ENCODE assay signal across 10 cellular contexts in the genomic region with DNA sequence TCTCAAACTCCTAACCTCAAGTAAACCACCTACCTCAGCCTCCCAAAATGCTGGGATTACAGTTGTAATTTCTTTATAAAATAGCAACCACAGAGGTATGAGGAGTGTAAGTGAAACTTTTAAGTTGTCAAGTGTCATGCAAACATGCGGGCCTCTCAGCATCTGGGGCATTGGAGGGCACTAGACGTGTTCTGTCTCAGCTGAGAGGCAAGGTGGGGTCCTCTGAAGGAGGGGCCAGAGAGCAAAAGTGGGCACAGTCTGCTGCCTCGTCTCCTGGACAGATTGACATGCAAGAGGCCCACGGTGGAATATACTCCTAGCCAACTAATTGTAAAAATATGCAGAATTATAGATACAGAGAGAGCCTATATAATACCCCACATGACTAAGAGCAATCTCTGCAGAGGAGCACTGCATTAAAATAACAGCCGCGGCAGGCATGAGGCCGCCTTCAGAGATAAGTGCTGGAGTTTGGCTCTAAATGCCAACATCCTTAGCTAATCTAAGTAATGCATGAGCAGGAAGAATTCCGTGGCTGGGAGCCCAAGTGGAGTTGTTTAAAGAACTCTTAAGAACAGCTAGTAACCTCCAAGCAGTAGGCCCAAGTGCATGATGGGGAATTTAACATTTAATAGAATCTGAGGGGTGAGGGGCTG.
DNase-seq lines count a peak whose midpoint lies in the region; ATAC-seq and TF ChIP-seq lines count a peak whose summit lies in the region.
"Had no signal": no experiment of that assay in that cellular context is flagged by ENCODE, and none has a peak within 500 bp of the region (broad histone marks: within the 10 kb centered on the region; RNA-seq: fewer than 3 reads in every experiment).

No MANE protein-coding gene starts in this region.

- DNase-seq in SK-N-MC (ENCODE audit: low read depth, low spot score) = peak; percentile 76
- peak; percentile 87 for DNase-seq in glomerular visceral epithelial cell (ENCODE audit: extremely low spot score)
- peak; percentile 85 for DNase-seq in posterior vena cava (ENCODE audit: low spot score)
- DNase-seq in NCI-H1436 treated with DMSO at 0.1 percent for 48 hours (lab: John Stamatoyannopoulos, UW) = no peak
- DNase-seq in gastrocnemius medialis = no peak
- DNase-seq: GDM1, natural killer cell had no signal

- in situ Hi-C loops in gastrocnemius medialis (cut with MboI; ENCODE audit: low sequenced_read_pairs in 4 of 4) = no loop called here

- TF ChIP-seq POLR2A in gastrocnemius medialis (IDR thresholded peaks at IDR 0.05) = no peak

- intact Hi-C loops in posterior vena cava (cut with DNase I) = no loop called here
- intact Hi-C loops in gastrocnemius medialis (cut with DNase I; ENCODE audit: low total_unique reads) = no loop called here

- no peaks in the 10 kb centered on the region for H3K27me3 ChIP-seq in gastrocnemius medialis

- H3K9ac ChIP-seq in SK-N-MC (ENCODE audit: insufficient read length) = no peak overlapping the region

- H3K4me3 ChIP-seq in SK-N-MC (peak overlapping the region; percentile 27; the same call in 1 of the 2 replicates), gastrocnemius medialis (no peak overlapping the region)

- H3K4me1 ChIP-seq in gastrocnemius medialis = peaks cover 0 to 20% of the 10 kb centered on the region in 2 donors

- ATAC-seq in GM21447 (IDR thresholded peaks at IDR 0.05; ENCODE audit: unreplicated experiment) (no peak), gastrocnemius medialis (no peak), GM18909 (IDR thresholded peaks at IDR 0.05; ENCODE audit: poor library complexity, unreplicated experiment) (no peak)
- ATAC-seq: natural killer cell had no signal

- peak overlapping the region; percentile 38; the same call in 1 of the 2 replicates for H3K27ac ChIP-seq in C4-2B
- H3K27ac ChIP-seq in SK-N-MC = peak overlapping the region; percentile 96
- H3K27ac ChIP-seq in gastrocnemius medialis = no peak overlapping the region

- H3K36me3 ChIP-seq in SK-N-MC (ENCODE audit: insufficient read depth, low read length) = no peaks in the 10 kb centered on the region
- no peaks in the 10 kb centered on the region for H3K36me3 ChIP-seq in gastrocnemius medialis

- no peak for TF ChIP-seq CTCF in C4-2B (conservative IDR thresholded peaks at IDR 0.05)
- no peak for TF ChIP-seq CTCF in gastrocnemius medialis (IDR thresholded peaks at IDR 0.05 in 4 of 5, conservative IDR thresholded peaks at IDR 0.05 in 1 of 5)

- H3K9me3 ChIP-seq in SK-N-MC (ENCODE audit: low read depth, low read length) = no peaks in the 10 kb centered on the region
- no peaks in the 10 kb centered on the region for H3K9me3 ChIP-seq in gastrocnemius medialis

Comparison
In these comparisons a context has a peak if more than half of its experiments do, and no peak if none do; other contexts are left out.
1. H3K27ac ChIP-seq: peak in C4-2B (single experiment) and SK-N-MC (single experiment); none in gastrocnemius medialis (0 of 4).
2. DNase-seq: peak in SK-N-MC (single experiment), glomerular visceral epithelial cell (single experiment) and posterior vena cava (single experiment); none in NCI-H1436 treated with DMSO at 0.1 percent for 48 hours (single experiment) and gastrocnemius medialis (0 of 2).